ENCODE assay signal across 8 cellular contexts in the genomic region with DNA sequence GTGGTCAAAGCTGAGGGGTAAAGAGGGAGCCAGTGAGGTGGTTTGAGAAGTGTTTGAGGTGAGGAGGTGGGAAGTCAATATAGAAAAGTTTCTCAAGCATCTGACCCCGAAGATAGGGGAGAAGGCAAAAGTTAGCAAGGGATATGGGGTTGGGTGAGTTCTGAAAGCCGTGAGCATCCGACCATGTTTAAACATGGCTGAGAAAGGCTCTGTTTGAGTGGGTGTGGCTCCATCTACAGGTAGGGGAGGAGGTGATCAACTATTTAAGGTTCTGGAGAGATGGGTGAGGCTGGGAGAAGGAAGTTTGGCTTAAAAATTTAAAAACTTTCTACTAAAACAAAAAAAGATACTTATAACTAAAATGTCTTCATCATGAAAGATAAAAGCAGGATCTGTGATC.
DNase-seq lines count a peak whose midpoint lies in the region; ATAC-seq and TF ChIP-seq lines count a peak whose summit lies in the region.

No MANE protein-coding gene starts in this region.

- no peaks in the 10 kb centered on the region for H3K36me3 ChIP-seq in colonic mucosa

- H3K27ac ChIP-seq in C4-2B = no peak overlapping the region
- no peak overlapping the region for H3K27ac ChIP-seq in colonic mucosa

- TF ChIP-seq CTCF in C4-2B (conservative IDR thresholded peaks at IDR 0.05) = peak; percentile 58
- no peak for TF ChIP-seq CTCF in colonic mucosa (IDR thresholded peaks at IDR 0.05)

- H3K27me3 ChIP-seq in colonic mucosa = no peaks in the 10 kb centered on the region

- intact Hi-C loops in colonic mucosa (cut with DNase I) = no loop called here

- in situ Hi-C loops in SK-MEL-5 (cut with HindIII; ENCODE audit: low pct_unique_long_range_greater_than_20kb, low sequenced_read_pairs) = no loop called here

- H3K9me3 ChIP-seq in colonic mucosa = no peaks in the 10 kb centered on the region

- H3K9ac ChIP-seq in colonic mucosa (ENCODE audit: low read depth in 2 of 2, low read length in 2 of 2) = no peak overlapping the region

- DNase-seq in SK-MEL-5 (ENCODE audit: low read depth, low spot score) = peak; percentile 58
- peak; percentile 44 for DNase-seq in iPS-NIHi11 (ENCODE audit: low spot score)
- no peak for DNase-seq in NCI-H1694 (lab: John Stamatoyannopoulos, UW)
- no peak for DNase-seq in colonic mucosa

- ATAC-seq in GM21526 (IDR thresholded peaks at IDR 0.05; ENCODE audit: low FRiP score, unreplicated experiment) = peak; percentile 56
- ATAC-seq in HG03354 (IDR thresholded peaks at IDR 0.05; ENCODE audit: poor library complexity, severe bottlenecking, unreplicated experiment) = no peak
- ATAC-seq in HG03565 (IDR thresholded peaks at IDR 0.05; ENCODE audit: unreplicated experiment) = no peak

- no peak overlapping the region for H3K4me3 ChIP-seq in colonic mucosa

- no peaks in the 10 kb centered on the region for H3K4me1 ChIP-seq in colonic mucosa

Comparison
In these comparisons a context has a peak if more than half of its experiments do, and no peak if none do; other contexts are left out.
1. DNase-seq: peak in SK-MEL-5 (single experiment) and iPS-NIHi11 (single experiment); none in NCI-H1694 (single experiment) and colonic mucosa (single experiment).